In genomic region chr9:129111143-129111761, GRCh38 we compare ENCODE assay signal across 8 cellular contexts. TPM values are rescaled to one million over a fixed set of nuclear protein-coding genes. Genes with fewer than 3 reads are reported as not detected.
DNase-seq lines count a peak whose midpoint lies in the region; ATAC-seq and TF ChIP-seq lines count a peak whose summit lies in the region.

Gene PTPA, plus strand, starts transcription at chr9:129111415. Its CDS starts 186 bp downstream, at chr9:129111601.

- ATAC-seq in GM18907 (IDR thresholded peaks at IDR 0.05; ENCODE audit: unreplicated experiment) (peak; percentile 72), HG03139 (IDR thresholded peaks at IDR 0.05; ENCODE audit: unreplicated experiment) (peak; percentile 75)

- DNase-seq in AG04449 (ENCODE audit: low read depth, low spot score), result no peak
- DNase-seq in NCI-H446 treated with DMSO at 0.1 percent for 48 hours (lab: John Stamatoyannopoulos, UW), result peak; percentile 58
- DNase-seq in activated CD4-positive, alpha-beta T cell treated with anti-CD3 and anti-CD28 coated beads for 24 hours (ENCODE audit: low read depth in 2 of 2), result peak; percentile 70 to 73
- DNase-seq in cerebellum (ENCODE audit: low spot score), result peak; percentile 92
- peak; percentile 92 for DNase-seq in kidney tubule cell (ENCODE audit: low spot score)
- DNase-seq in stimulated activated CD4-positive, alpha-beta T cell treated with anti-CD3 and anti-CD28 coated beads, Interleukin-1b, Interleukin-23, amount 100 ng/mL, for 4 hours (ENCODE audit: low read depth in 2 of 2), result peak; percentile 75 to 82

- TF ChIP-seq CTCF in AG04449 (IDR thresholded peaks at IDR 0.05; ENCODE audit: insufficient read depth, low read length, missing control alignments), result no peak

- POLR2A ChIA-PET in AG04449 (lab: Yijun Ruan, JAX), result interaction anchor here (0.6 to 1.7 kb wide), 4 partner anchors 29 to 657 kb away, joined by 3 to 4 read pairs (median 4); partner anchors contain the start of gene IER5L

- H3K4me3 ChIP-seq in AG04449 (ENCODE audit: low read depth, low read length), result peak within 1 kb of the TSS; percentile 93

- CTCF ChIA-PET in AG04449 (lab: Yijun Ruan, JAX), result interaction anchor here (1.7 to 8.3 kb wide), 2 partner anchors 19 to 27 kb away, joined by 5 to 64 read pairs; no protein-coding TSS in a partner anchor

RNA-seq across cellular contexts. Expression of gene PTPA, which starts in this region (rescaled TPM):
- 42.3 TPM for total RNA-seq in cerebellum
